ENCODE assay signal across 22 cellular contexts in genomic region chr6:99879431-99879830, GRCh38.
"Had no signal": no experiment of that assay in that cellular context is flagged by ENCODE, and none has a peak within 500 bp of the region (broad histone marks: within the 10 kb centered on the region; RNA-seq: fewer than 3 reads in every experiment).

No MANE protein-coding gene starts in this region.

- H3K9me3 ChIP-seq: left ventricle myocardium inferior, lower lobe of right lung, neutrophil, tibial artery, upper lobe of right lung had no signal

- H3K4me3 Mint-ChIP-seq: memory B cell; mesothelial cell of epicardium; naive thymus-derived CD4-positive, alpha-beta T cell; nephron progenitor cell; stimulated activated memory B cell treated with anti-CD40 and anti-IgM and Interleukin-4, amounts not matched to agents 10 μg/mL and 1 μg/mL and 100 μg/mL, for 72 hours; stimulated activated naive CD8-positive, alpha-beta T cell treated with anti-CD3 and anti-CD28 coated beads, Interleukin-15, Interleukin-2, amounts not matched to agents 100 ng/mL and 50 ng/mL, for 24 hours had no signal

- H3K4me1 ChIP-seq: left ventricle myocardium inferior, lower lobe of right lung, sigmoid colon, tibial artery, upper lobe of right lung had no signal

- H3K9me3 Mint-ChIP-seq: memory B cell; mesothelial cell of epicardium; nephron progenitor cell; stimulated activated memory B cell treated with anti-CD40 and anti-IgM and Interleukin-4, amounts not matched to agents 10 μg/mL and 1 μg/mL and 100 μg/mL, for 72 hours; stimulated activated naive CD8-positive, alpha-beta T cell treated with anti-CD3 and anti-CD28 coated beads, Interleukin-15, Interleukin-2, amounts not matched to agents 100 ng/mL and 50 ng/mL, for 24 hours had no signal

- H3K27ac ChIP-seq: hepatocyte, left ventricle myocardium inferior, lower lobe of right lung, neutrophil, sigmoid colon, tibial artery, upper lobe of right lung had no signal

- H3K4me2 ChIP-seq: hepatocyte had no signal

- H3K4me3 ChIP-seq: dorsolateral prefrontal cortex, hepatocyte, left ventricle myocardium inferior, lower lobe of right lung, sigmoid colon, tibial artery, upper lobe of right lung had no signal

- H3K36me3 Mint-ChIP-seq: memory B cell; mesothelial cell of epicardium; naive thymus-derived CD4-positive, alpha-beta T cell; stimulated activated memory B cell treated with anti-CD40 and anti-IgM and Interleukin-4, amounts not matched to agents 10 μg/mL and 1 μg/mL and 100 μg/mL, for 72 hours had no signal

- H3K36me3 ChIP-seq: left ventricle myocardium inferior, lower lobe of right lung, neutrophil, sigmoid colon, tibial artery, upper lobe of right lung had no signal

- H3K27ac Mint-ChIP-seq: memory B cell; mesothelial cell of epicardium; naive thymus-derived CD4-positive, alpha-beta T cell; nephron progenitor cell; stimulated activated memory B cell treated with anti-CD40 and anti-IgM and Interleukin-4, amounts not matched to agents 10 μg/mL and 1 μg/mL and 100 μg/mL, for 72 hours; stimulated activated naive CD8-positive, alpha-beta T cell treated with anti-CD3 and anti-CD28 coated beads, Interleukin-15, Interleukin-2, amounts not matched to agents 100 ng/mL and 50 ng/mL, for 24 hours had no signal

- H3K79me2 ChIP-seq: hepatocyte had no signal

- DNase-seq: cortex of kidney; dorsolateral prefrontal cortex; effector CD8-positive, alpha-beta T cell; foreskin melanocyte; head of caudate nucleus; kidney; left cardiac atrium; left ventricle myocardium inferior; lower lobe of right lung; naive thymus-derived CD4-positive, alpha-beta T cell; nephron progenitor cell; posterior cingulate gyrus; sigmoid colon; stimulated activated CD4-positive, alpha-beta T cell treated with anti-CD3 and anti-CD28 coated beads, Interleukin-4, amount 100 ng/mL, for 24 hours; tibial artery; upper lobe of right lung had no signal

- H3K4me1 Mint-ChIP-seq: memory B cell; mesothelial cell of epicardium; stimulated activated memory B cell treated with anti-CD40 and anti-IgM and Interleukin-4, amounts not matched to agents 10 μg/mL and 1 μg/mL and 100 μg/mL, for 72 hours had no signal

- ATAC-seq: left cardiac atrium; lower lobe of right lung; naive thymus-derived CD4-positive, alpha-beta T cell; stimulated activated memory B cell treated with anti-CD40 and anti-IgM and Interleukin-4, amounts not matched to agents 10 μg/mL and 1 μg/mL and 100 μg/mL, for 72 hours; upper lobe of right lung had no signal

- H2AFZ ChIP-seq: hepatocyte had no signal

- H3K27me3 ChIP-seq: neutrophil, sigmoid colon, tibial artery, upper lobe of right lung had no signal
